ENCODE assay signal across 8 cellular contexts in the genomic region with DNA sequence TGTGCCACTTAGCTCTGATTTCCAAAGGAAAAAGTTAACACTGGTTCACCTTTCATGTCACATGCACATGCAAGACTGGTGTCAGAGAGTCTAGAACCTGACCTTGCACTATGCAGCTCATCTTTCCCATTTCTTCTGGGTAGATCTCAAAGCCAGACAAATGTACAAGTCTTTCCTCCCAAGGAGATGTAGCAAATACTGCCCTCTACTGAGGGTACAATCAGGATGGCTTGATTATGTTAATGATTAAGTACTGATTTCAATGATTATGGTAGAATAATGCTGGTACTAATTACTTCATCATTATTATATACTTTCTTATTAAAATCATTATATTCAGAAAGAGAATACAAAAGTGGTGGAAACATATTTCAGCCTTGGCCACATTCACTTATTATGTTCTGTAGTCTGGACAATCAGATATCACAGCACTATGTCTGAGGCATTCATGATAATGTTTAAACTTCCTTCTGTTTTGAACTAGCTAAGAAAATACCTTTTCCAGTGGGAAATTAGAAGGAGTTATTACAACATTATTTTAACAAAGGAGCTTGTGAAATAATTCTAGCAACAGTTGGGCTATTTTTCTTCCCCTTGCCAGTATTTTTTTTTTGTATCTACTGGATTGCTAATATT.
DNase-seq lines count a peak whose midpoint lies in the region; ATAC-seq, FAIRE-seq and TF ChIP-seq lines count a peak whose summit lies in the region.

No MANE protein-coding gene starts in this region.

- TF ChIP-seq CTCF in GM12873 (IDR thresholded peaks at IDR 0.05; ENCODE audit: insufficient read depth, low read depth, low read length, missing control alignments) (peak; percentile 43), bronchial epithelial cell (IDR thresholded peaks at IDR 0.05; ENCODE audit: insufficient read depth, low read length, severe bottlenecking) (peak; percentile 43)

- no peak overlapping the region for H3K4me3 ChIP-seq in bronchial epithelial cell (ENCODE audit: low read depth, low read length)

- no peaks in the 10 kb centered on the region for H3K27me3 ChIP-seq in bronchial epithelial cell (ENCODE audit: control insufficient read depth, insufficient read depth, low read length)

- DNase-seq in AG08395 (ENCODE audit: low spot score) (peak; percentile 55), NCI-H526 (lab: John Stamatoyannopoulos, UW) (peak; percentile 13 to 57), bronchial epithelial cell (ENCODE audit: low read depth) (peak; percentile 67), lung microvascular endothelial cell (ENCODE audit: low read depth in 2 of 2) (peak; percentile 63 to 71), HK-2 (ENCODE audit: unreplicated experiment) (no peak), GM19240 (ENCODE audit: insufficient read length, low spot score) (no peak)

- FAIRE-seq in bronchial epithelial cell (lab: Jason Lieb, UNC), result no peak

- no peak for ATAC-seq in HG02973 (IDR thresholded peaks at IDR 0.05; ENCODE audit: unreplicated experiment)

- no peaks in the 10 kb centered on the region for H3K36me3 ChIP-seq in bronchial epithelial cell (ENCODE audit: control insufficient read depth, insufficient read depth, low read length)

Comparison
In these comparisons a context has a peak if more than half of its experiments do, and no peak if none do; other contexts are left out.
1. DNase-seq: peak in AG08395 (single experiment), NCI-H526 (2 of 2), bronchial epithelial cell (single experiment) and lung microvascular endothelial cell (2 of 2); none in HK-2 (single experiment) and GM19240 (single experiment).